Comparison of ENCODE assay signal across 8 cellular contexts in genomic region chr9:137421838-137422667, GRCh38. TPM values are rescaled to one million over a fixed set of nuclear protein-coding genes. Genes with fewer than 3 reads are reported as not detected.
DNase-seq lines count a peak whose midpoint lies in the region; ATAC-seq and TF ChIP-seq lines count a peak whose summit lies in the region.

No MANE protein-coding gene starts in this region.

- peaks cover 6% of the 10 kb centered on the region for H3K4me1 ChIP-seq in Panc1 (ENCODE audit: control insufficient read depth, insufficient read depth, low read length)
- H3K4me1 ChIP-seq in esophagus (ENCODE audit: control insufficient read depth in 2 of 2, insufficient read depth in 2 of 2, low read length in 1 of 2) = peaks cover 2 to 7% of the 10 kb centered on the region in 2 donors
- no peaks in the 10 kb centered on the region for H3K4me1 ChIP-seq in prostate gland (replicated peaks)

- TF ChIP-seq CTCF in GM12875 (IDR thresholded peaks at IDR 0.05; ENCODE audit: borderline replicate concordance, insufficient read depth, low read depth, low read length) (no peak), Panc1 (IDR thresholded peaks at IDR 0.05) (no peak), prostate gland (IDR thresholded peaks at IDR 0.05) (no peak)

- H3K27me3 ChIP-seq in Panc1 (ENCODE audit: control insufficient read depth, insufficient read depth, low read length) (no peaks in the 10 kb centered on the region), esophagus (ENCODE audit: control insufficient read depth in 1 of 2, insufficient read depth in 2 of 2, low read length in 2 of 2) (no peaks in the 10 kb centered on the region), prostate gland (replicated peaks; ENCODE audit: insufficient read depth) (no peaks in the 10 kb centered on the region)

- ATAC-seq in Panc1 (no peak), GM21619 (IDR thresholded peaks at IDR 0.05; ENCODE audit: unreplicated experiment) (no peak), HG03159 (IDR thresholded peaks at IDR 0.05; ENCODE audit: unreplicated experiment) (no peak)

- 4 to 5% methylated on average over 12 of the region's 12 CpGs for WGBS in esophagus, 2 donors
- under 1% methylated on average over 12 of the region's 12 CpGs for WGBS in prostate gland

- H3K4me3 ChIP-seq in GM12875 (ENCODE audit: low read depth, low read length) (peak overlapping the region; percentile 82), Panc1 (ENCODE audit: low read depth in 2 of 2, low read length in 2 of 2) (peak overlapping the region; percentile 75 to 79), esophagus (ENCODE audit: low read depth in 1 of 2, low read length in 2 of 2) (peak overlapping the region; percentile 70 to 85), prostate gland (peak overlapping the region; percentile 80 to 98)

- in situ Hi-C loops in Panc1 (cut with HindIII; ENCODE audit: low pct_unique_long_range_greater_than_20kb, low sequenced_read_pairs) = no loop called here

- CTCF ChIA-PET in Panc1 (lab: Charles Lee) = interaction anchor here (1.4 kb wide), 1 partner anchor 9 kb away, joined by 4 read pairs; no protein-coding TSS in a partner anchor

- DNase-seq in Panc1 (ENCODE audit: low read depth, low spot score) (no peak), prostate gland (ENCODE audit: low spot score) (no peak), iPS-NIHi7 (ENCODE audit: extremely low spot score) (no peak), T-helper 9 cell (no peak)

- POLR2A ChIA-PET in Panc1 (lab: Charles Lee) = no interaction called here

- intact Hi-C loops in Panc1 (cut with micrococcal nuclease; ENCODE audit: unreplicated experiment) (loop anchor here (10.0 kb wide), 1 partner anchor 127 kb away; no protein-coding TSS in a partner anchor), prostate gland (cut with DNase I) (no loop called here)

- TSS peak; percentile 87 for BruUV-seq in Panc1 (replicated peaks; lab: Mats Ljungman, UMichigan)

- peaks cover 4% of the 10 kb centered on the region; the same call in 1 of the 2 replicates for H3K36me3 ChIP-seq in Panc1 (ENCODE audit: control insufficient read depth, insufficient read depth, low read length)
- no peaks in the 10 kb centered on the region for H3K36me3 ChIP-seq in esophagus (ENCODE audit: control insufficient read depth in 2 of 2, insufficient read depth in 2 of 2, low read length in 1 of 2)
- H3K36me3 ChIP-seq in prostate gland = no peaks in the 10 kb centered on the region

- H3K9me3 ChIP-seq in Panc1 (ENCODE audit: control insufficient read depth, insufficient read depth, low read depth, low read length) (no peaks in the 10 kb centered on the region), esophagus (ENCODE audit: control insufficient read depth in 2 of 2, insufficient read depth in 1 of 2, low read depth in 1 of 2, low read length in 1 of 2) (no peaks in the 10 kb centered on the region), prostate gland (no peaks in the 10 kb centered on the region)

- peak overlapping the region; percentile 86 for H3K27ac ChIP-seq in Panc1 (ENCODE audit: low read length)
- peak overlapping the region in 1 of 2 donors; percentile 77 for H3K27ac ChIP-seq in esophagus (ENCODE audit: low read depth in 2 of 2, low read length in 1 of 2)
- peak overlapping the region; percentile 69 to 76 for H3K27ac ChIP-seq in prostate gland

- TF ChIP-seq POLR2A in prostate gland (IDR thresholded peaks at IDR 0.05) = no peak

RNA-seq across cellular contexts. Expression of gene EXD3, which starts 0.9 kb away (rescaled TPM):
- total RNA-seq in Panc1 (2021; ENCODE audit: unreplicated experiment) = 9.2 TPM
- polyA plus RNA-seq in Panc1 (2012; ENCODE audit: insufficient read length) = 14.6 TPM
- polyA plus RNA-seq in esophagus = 10 to 100 TPM in 1 of 2 donors, 1 to 10 TPM in 1; 9.7 to 20.8 TPM
- total RNA-seq in prostate gland = 10 to 100 TPM; 32.6 to 44.8 TPM

RNA-seq across cellular contexts. Expression of gene NOXA1, which starts 1.1 kb away (rescaled TPM):
- total RNA-seq in Panc1 (2021; ENCODE audit: unreplicated experiment) = 3.7 TPM
- polyA plus RNA-seq in Panc1 (2012; ENCODE audit: insufficient read length) = 5.5 TPM
- 10 to 100 TPM in 1 of 2 donors, 1 to 10 TPM in 1; 6.5 to 14.3 TPM for polyA plus RNA-seq in esophagus
- total RNA-seq in prostate gland = 10 to 100 TPM in 1 of 2 donors, 1 to 10 TPM in 1; 7.5 to 17.1 TPM

RNA-seq across cellular contexts. Expression of gene ENTPD8, which starts 19.1 kb away (rescaled TPM):
- total RNA-seq in Panc1 (2021; ENCODE audit: unreplicated experiment) (3.9 TPM), prostate gland (1 to 10 TPM; 1.8 TPM)
- 4.2 TPM for polyA plus RNA-seq in Panc1 (2012; ENCODE audit: insufficient read length)
- polyA plus RNA-seq in esophagus = under 1 TPM; 0.04 to 0.05 TPM

RNA-seq across cellular contexts. Expression of gene NSMF, which starts 37.1 kb away (rescaled TPM):
- total RNA-seq in Panc1 (2021; ENCODE audit: unreplicated experiment) (40.0 TPM), prostate gland (100 to 1,000 TPM in 1 of 2 donors, 10 to 100 TPM in 1; 42.4 to 128 TPM)
- 53.6 TPM for polyA plus RNA-seq in Panc1 (2012; ENCODE audit: insufficient read length)
- 10 to 100 TPM; 20.7 to 26.1 TPM for polyA plus RNA-seq in esophagus
